Comparison of ENCODE assay signal across 8 cellular contexts in genomic region chr2:27583390-27583915, GRCh38. TPM values are rescaled to one million over a fixed set of nuclear protein-coding genes. Genes with fewer than 3 reads are reported as not detected.
A peak's percentile ranks its signal among the peaks of the same experiment; 100 is the strongest.
DNase-seq lines count a peak whose midpoint lies in the region; ATAC-seq and TF ChIP-seq lines count a peak whose summit lies in the region.

No MANE protein-coding gene starts in this region.

- no peak for TF ChIP-seq CTCF in AG04449 (IDR thresholded peaks at IDR 0.05; ENCODE audit: insufficient read depth, low read length, missing control alignments)

- H3K4me3 ChIP-seq in AG04449 (ENCODE audit: low read depth, low read length) (peak overlapping the region; percentile 82), H7 (ENCODE audit: insufficient read depth, low read depth, low read length) (peak overlapping the region; percentile 59), iPS DF 6.9 (ENCODE audit: low read length) (peak overlapping the region; percentile 91; the same call in 1 of the 2 replicates)

- H3K4me1 Mint-ChIP-seq in activated T-cell treated with anti-CD3 and anti-CD28 coated beads, Interleukin-2, amount 50 U/mL, for 4 hours (ENCODE audit: low read depth): peaks cover 53% of the 10 kb centered on the region
- H3K4me1 Mint-ChIP-seq in stimulated activated effector memory CD8-positive, alpha-beta T cell treated with anti-CD3 and anti-CD28 coated beads, Interleukin-12 subunit alpha, Interleukin-12 subunit beta, amount 100 ng/mL, for 72 hours: peaks cover 50% of the 10 kb centered on the region

- no peak overlapping the region for H3K27ac ChIP-seq in iPS DF 6.9 (ENCODE audit: low read length)

- POLR2A ChIA-PET in AG04449 (lab: Yijun Ruan, JAX): interaction anchor here (0.7 kb wide), 1 partner anchor 10 kb away, joined by 3 read pairs; no protein-coding TSS in a partner anchor

- peak overlapping the region; percentile 94 for H3K27ac Mint-ChIP-seq in stimulated activated effector memory CD8-positive, alpha-beta T cell treated with anti-CD3 and anti-CD28 coated beads, Interleukin-12 subunit alpha, Interleukin-12 subunit beta, amount 100 ng/mL, for 72 hours

- H3K27me3 ChIP-seq in H7 (ENCODE audit: control insufficient read depth, insufficient read depth, low read length): no peaks in the 10 kb centered on the region
- no peaks in the 10 kb centered on the region for H3K27me3 ChIP-seq in iPS DF 6.9 (ENCODE audit: control insufficient read depth, insufficient read depth, low read length)

- H3K36me3 Mint-ChIP-seq in activated T-cell treated with anti-CD3 and anti-CD28 coated beads, Interleukin-2, amount 50 U/mL, for 4 hours (ENCODE audit: insufficient read depth): peaks cover 24% of the 10 kb centered on the region
- H3K36me3 Mint-ChIP-seq in stimulated activated effector memory CD8-positive, alpha-beta T cell treated with anti-CD3 and anti-CD28 coated beads, Interleukin-12 subunit alpha, Interleukin-12 subunit beta, amount 100 ng/mL, for 72 hours: peaks cover 14% of the 10 kb centered on the region

- DNase-seq in AG04449 (ENCODE audit: low read depth, low spot score) (no peak), H7 (no peak), iPS DF 6.9 (ENCODE audit: low read depth, low spot score) (no peak), NCI-H2227 (lab: John Stamatoyannopoulos, UW; ENCODE audit: unreplicated experiment) (no peak)
- no peak for DNase-seq in activated T-cell treated with anti-CD3 and anti-CD28 coated beads, Interleukin-2, amount 50 U/mL, for 4 hours
- no peak for DNase-seq in stimulated activated effector memory CD8-positive, alpha-beta T cell treated with anti-CD3 and anti-CD28 coated beads, Interleukin-12 subunit alpha, Interleukin-12 subunit beta, amount 100 ng/mL, for 72 hours (ENCODE audit: low spot score in 2 of 2)
- DNase-seq in stimulated activated CD4-positive, alpha-beta T cell treated with anti-CD3 and anti-CD28 coated beads, Interleukin-2, amount 100 ng/mL, for 24 hours: no peak

- H3K27me3 Mint-ChIP-seq in activated T-cell treated with anti-CD3 and anti-CD28 coated beads, Interleukin-2, amount 50 U/mL, for 4 hours (ENCODE audit: low read depth): no peaks in the 10 kb centered on the region

- no peaks in the 10 kb centered on the region for H3K4me1 ChIP-seq in iPS DF 6.9 (ENCODE audit: control insufficient read depth, insufficient read depth, low read length)

- peak overlapping the region; percentile 90 for H3K4me3 Mint-ChIP-seq in activated T-cell treated with anti-CD3 and anti-CD28 coated beads, Interleukin-2, amount 50 U/mL, for 4 hours
- H3K4me3 Mint-ChIP-seq in stimulated activated effector memory CD8-positive, alpha-beta T cell treated with anti-CD3 and anti-CD28 coated beads, Interleukin-12 subunit alpha, Interleukin-12 subunit beta, amount 100 ng/mL, for 72 hours: peak overlapping the region; percentile 87

- WGBS in iPS DF 6.9 (ENCODE audit: insufficient coverage, insufficient read length): no CpG with 5 or more reads among the region's 12 CpGs

- H3K36me3 ChIP-seq in H7 (replicated peaks; ENCODE audit: control insufficient read depth, insufficient read depth, low read length) (no peaks in the 10 kb centered on the region), iPS DF 6.9 (ENCODE audit: control insufficient read depth, insufficient read depth, low read length) (no peaks in the 10 kb centered on the region)

- no peaks in the 10 kb centered on the region for H3K9me3 ChIP-seq in iPS DF 6.9 (ENCODE audit: control insufficient read depth, insufficient read depth, low read length)

- peak; percentile 4 for ATAC-seq in activated T-cell treated with anti-CD3 and anti-CD28 coated beads, Interleukin-2, amount 50 U/mL, for 4 hours
- no peak for ATAC-seq in stimulated activated effector memory CD8-positive, alpha-beta T cell treated with anti-CD3 and anti-CD28 coated beads, Interleukin-12 subunit alpha, Interleukin-12 subunit beta, amount 100 ng/mL, for 72 hours
- ATAC-seq in HG03108 (IDR thresholded peaks at IDR 0.05; ENCODE audit: unreplicated experiment): no peak

- CTCF ChIA-PET in AG04449 (lab: Yijun Ruan, JAX): interaction anchor here (0.6 to 1.0 kb wide), 2 partner anchors 13 to 100 kb away, joined by 3 to 4 read pairs; no protein-coding TSS in a partner anchor

- H3K9me3 Mint-ChIP-seq in activated T-cell treated with anti-CD3 and anti-CD28 coated beads, Interleukin-2, amount 50 U/mL, for 4 hours: peaks cover 4% of the 10 kb centered on the region
- H3K9me3 Mint-ChIP-seq in stimulated activated effector memory CD8-positive, alpha-beta T cell treated with anti-CD3 and anti-CD28 coated beads, Interleukin-12 subunit alpha, Interleukin-12 subunit beta, amount 100 ng/mL, for 72 hours: no peaks in the 10 kb centered on the region

RNA-seq across cellular contexts. Expression of gene ZNF512, which starts 0.6 kb away (rescaled TPM):
- total RNA-seq in H7 (2014; rRNA removed; shearing (Covaris generic)): 33.4 and 37.6 TPM in 2 replicates
- total RNA-seq in activated T-cell treated with anti-CD3 and anti-CD28 coated beads, Interleukin-2, amount 50 U/mL, for 4 hours: 10 to 100 TPM; 13.6 to 16.6 (median 16.4) TPM

RNA-seq across cellular contexts. Expression of gene CCDC121, which starts 45.4 kb away (rescaled TPM):
- 2.3 and 3.1 TPM in 2 replicates for total RNA-seq in H7 (2014; rRNA removed; shearing (Covaris generic))
- total RNA-seq in activated T-cell treated with anti-CD3 and anti-CD28 coated beads, Interleukin-2, amount 50 U/mL, for 4 hours: under 1 TPM; 0.11 to 0.27 (median 0.25) TPM

RNA-seq across cellular contexts. Expression of gene GPN1, which starts 45.4 kb away (rescaled TPM):
- 39.2 and 41.7 TPM in 2 replicates for total RNA-seq in H7 (2014; rRNA removed; shearing (Covaris generic))
- total RNA-seq in activated T-cell treated with anti-CD3 and anti-CD28 coated beads, Interleukin-2, amount 50 U/mL, for 4 hours: 10 to 100 TPM; 66.5 to 76.6 (median 69.4) TPM

Comparison
In these comparisons a context has a peak if more than half of its experiments do, and no peak if none do; other contexts are left out.
1. ATAC-seq: peak in activated T-cell treated with anti-CD3 and anti-CD28 coated beads, Interleukin-2, amount 50 U/mL, for 4 hours (2 of 2); none in stimulated activated effector memory CD8-positive, alpha-beta T cell treated with anti-CD3 and anti-CD28 coated beads, Interleukin-12 subunit alpha, Interleukin-12 subunit beta, amount 100 ng/mL, for 72 hours (single experiment) and HG03108 (single experiment).
2. Peak in every context shown above with its lines, with median percentiles within 50 percentile points of each other: H3K4me3 ChIP-seq.